Comparison of ENCODE assay signal across 9 cellular contexts in the genomic region with DNA sequence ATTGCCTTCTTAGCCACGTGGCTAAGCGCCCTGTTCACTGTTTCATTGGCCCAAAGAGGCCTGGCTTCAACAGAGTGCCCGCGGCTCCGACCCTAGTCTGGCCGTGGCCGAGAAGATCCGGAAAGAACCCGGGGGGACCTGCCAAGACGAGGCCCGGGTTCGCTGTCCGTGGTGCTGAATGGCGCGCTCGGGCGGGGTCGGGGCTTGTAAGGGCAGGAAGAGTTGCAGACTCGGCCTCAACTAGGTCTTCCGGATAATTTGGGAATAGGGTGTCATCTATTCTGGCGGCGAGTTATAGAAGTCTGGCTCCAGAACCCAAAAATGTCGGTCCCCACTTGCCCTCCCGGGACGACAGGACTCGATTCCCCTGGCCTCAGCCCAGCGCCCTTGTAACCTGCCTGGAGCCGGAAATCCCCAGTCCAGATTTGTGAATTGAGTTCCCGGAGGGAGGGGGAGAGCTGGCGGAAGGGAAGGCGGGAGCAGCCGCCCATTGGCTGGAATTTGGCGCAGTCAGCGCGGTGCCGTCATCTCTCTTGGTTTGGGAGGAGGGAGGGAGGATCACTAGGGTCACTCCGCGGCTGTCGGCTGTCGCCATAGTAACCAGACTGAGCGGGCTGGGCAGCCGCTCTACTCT. TPM values are rescaled to one million over a fixed set of nuclear protein-coding genes. Genes with fewer than 3 reads are reported as not detected.
DNase-seq lines count a peak whose midpoint lies in the region; ATAC-seq lines count a peak whose summit lies in the region.
"Had no signal": no experiment of that assay in that cellular context is flagged by ENCODE, and none has a peak within 500 bp of the region (broad histone marks: within the 10 kb centered on the region; RNA-seq: fewer than 3 reads in every experiment).

No MANE protein-coding gene starts in this region.

- peak; percentile 31 to 37 for DNase-seq in activated CD4-positive, alpha-beta T cell treated with anti-CD3 and anti-CD28 coated beads for 24 hours (ENCODE audit: low read depth in 2 of 2)
- DNase-seq in activated CD4-positive, alpha-beta T cell treated with anti-CD3 and anti-CD28 coated beads for 1 hour = no peak
- DNase-seq in NCI-H510A treated with DMSO at 0.1 percent for 48 hours (lab: John Stamatoyannopoulos, UW) (peak; percentile 98), germinal center (ENCODE audit: low spot score) (peak; percentile 50), occipital lobe (lab: John Stamatoyannopoulos, UW) (peak; percentile 74)
- peak; percentile 71 for DNase-seq in activated T-cell treated with anti-CD3 and anti-CD28 coated beads, Interleukin-2, amount 50 U/mL, for 48 hours
- no peak for DNase-seq in stimulated activated naive B cell treated with anti-CD40 and anti-IgM and Interleukin-4, amounts not matched to agents 10 μg/mL and 1 μg/mL and 100 μg/mL, for 72 hours

- no peak overlapping the region for H3K27ac Mint-ChIP-seq in stimulated activated naive B cell treated with anti-CD40 and anti-IgM and Interleukin-4, amounts not matched to agents 10 μg/mL and 1 μg/mL and 100 μg/mL, for 72 hours

- H3K36me3 Mint-ChIP-seq in stimulated activated naive B cell treated with anti-CD40 and anti-IgM and Interleukin-4, amounts not matched to agents 10 μg/mL and 1 μg/mL and 100 μg/mL, for 72 hours = peaks cover 0 to 5% of the 10 kb centered on the region in 2 donors

- peaks cover 12 to 30% of the 10 kb centered on the region in 2 donors for H3K4me1 Mint-ChIP-seq in stimulated activated naive B cell treated with anti-CD40 and anti-IgM and Interleukin-4, amounts not matched to agents 10 μg/mL and 1 μg/mL and 100 μg/mL, for 72 hours

- no peak overlapping the region for H3K4me3 Mint-ChIP-seq in stimulated activated naive B cell treated with anti-CD40 and anti-IgM and Interleukin-4, amounts not matched to agents 10 μg/mL and 1 μg/mL and 100 μg/mL, for 72 hours

- peaks cover 0 to 3% of the 10 kb centered on the region in 2 donors for H3K9me3 Mint-ChIP-seq in stimulated activated naive B cell treated with anti-CD40 and anti-IgM and Interleukin-4, amounts not matched to agents 10 μg/mL and 1 μg/mL and 100 μg/mL, for 72 hours

- no peak for ATAC-seq in HG03457 (IDR thresholded peaks at IDR 0.05; ENCODE audit: unreplicated experiment)
- no peak for ATAC-seq in stimulated activated naive B cell treated with anti-CD40 and anti-IgM and Interleukin-4, amounts not matched to agents 10 μg/mL and 1 μg/mL and 100 μg/mL, for 72 hours (replicated peaks)

- peaks cover 60 to 89% of the 10 kb centered on the region in 2 donors for H3K27me3 Mint-ChIP-seq in stimulated activated naive B cell treated with anti-CD40 and anti-IgM and Interleukin-4, amounts not matched to agents 10 μg/mL and 1 μg/mL and 100 μg/mL, for 72 hours

RNA-seq across cellular contexts. Expression of a gene that starts 3.5 kb away (rescaled TPM):
- 6.2 TPM for total RNA-seq in occipital lobe
- total RNA-seq: activated CD8-positive, alpha-beta memory T cell treated with anti-CD3 and anti-CD28 coated beads for 36 hours had no signal

RNA-seq across cellular contexts. Expression of a gene that starts 22.0 kb away (rescaled TPM):
- total RNA-seq in occipital lobe = not detected
- total RNA-seq: activated CD8-positive, alpha-beta memory T cell treated with anti-CD3 and anti-CD28 coated beads for 36 hours had no signal

RNA-seq across cellular contexts. Expression of a gene that starts 30.2 kb away (rescaled TPM):
- total RNA-seq in occipital lobe = not detected
- total RNA-seq: activated CD8-positive, alpha-beta memory T cell treated with anti-CD3 and anti-CD28 coated beads for 36 hours had no signal

Comparison
In these comparisons a context has a peak if more than half of its experiments do, and no peak if none do; other contexts are left out.
1. DNase-seq: peak in activated CD4-positive, alpha-beta T cell treated with anti-CD3 and anti-CD28 coated beads for 24 hours (2 of 2), NCI-H510A treated with DMSO at 0.1 percent for 48 hours (single experiment), activated T-cell treated with anti-CD3 and anti-CD28 coated beads, Interleukin-2, amount 50 U/mL, for 48 hours (2 of 2), germinal center (single experiment) and occipital lobe (single experiment); none in activated CD4-positive, alpha-beta T cell treated with anti-CD3 and anti-CD28 coated beads for 1 hour (single experiment) and stimulated activated naive B cell treated with anti-CD40 and anti-IgM and Interleukin-4, amounts not matched to agents 10 μg/mL and 1 μg/mL and 100 μg/mL, for 72 hours (single experiment).